ENCODE assay signal across 18 cellular contexts in genomic region chr13:46329624-46330023, GRCh38. TPM values are rescaled to one million over a fixed set of nuclear protein-coding genes. Genes with fewer than 3 reads are reported as not detected.
A peak's percentile ranks its signal among the peaks of the same experiment; 100 is the strongest.
DNase-seq lines count a peak whose midpoint lies in the region; ATAC-seq, FAIRE-seq and TF ChIP-seq lines count a peak whose summit lies in the region.
"Had no signal": no experiment of that assay in that cellular context is flagged by ENCODE, and none has a peak within 500 bp of the region (broad histone marks: within the 10 kb centered on the region; RNA-seq: fewer than 3 reads in every experiment).

No MANE protein-coding gene starts in this region.

- TF ChIP-seq EP300 in GM12878 (IDR thresholded peaks at IDR 0.05; ENCODE audit: borderline replicate concordance in 1 of 2, control insufficient read depth in 1 of 2, low read depth in 2 of 2, low read length in 2 of 2): no peak

- H3K4me3 ChIP-seq in GM12865 (ENCODE audit: low read depth, low read length) (no peak overlapping the region), GM12878 (no peak overlapping the region)
- H3K4me3 ChIP-seq: A549 had no signal

- H3K4me1 Mint-ChIP-seq in activated CD4-positive, alpha-beta T cell treated with anti-CD3 and anti-CD28 coated beads for 36 hours: peaks cover 45% of the 10 kb centered on the region
- H3K4me1 Mint-ChIP-seq in activated CD4-positive, alpha-beta T cell treated with anti-CD3 and anti-CD28 coated beads, Interleukin-2, amount 10 ng/mL, durations not matched to agents 7 days and 5 days: peaks cover 33% of the 10 kb centered on the region
- H3K4me1 Mint-ChIP-seq in activated CD4-positive, alpha-beta memory T cell treated with anti-CD3 and anti-CD28 coated beads for 36 hours (ENCODE audit: low read depth): peaks cover 18% of the 10 kb centered on the region
- H3K4me1 Mint-ChIP-seq: H9 had no signal

- H2AFZ ChIP-seq in GM12878 (ENCODE audit: control insufficient read depth, low read depth, low read length): no peak overlapping the region

- SMC1A ChIA-PET in GM12878 (lab: Charles Lee; ENCODE audit: uncharacterized antibody, unreplicated experiment): interaction anchor here (0.7 to 1.3 kb wide), 5 partner anchors 17 to 169 kb away, joined by 3 to 4 read pairs (median 3); no protein-coding TSS in a partner anchor

- H3K4me3 Mint-ChIP-seq in activated CD4-positive, alpha-beta T cell treated with anti-CD3 and anti-CD28 coated beads for 36 hours: no peak overlapping the region
- no peak overlapping the region for H3K4me3 Mint-ChIP-seq in activated CD4-positive, alpha-beta T cell treated with anti-CD3 and anti-CD28 coated beads, Interleukin-2, amount 10 ng/mL, durations not matched to agents 7 days and 5 days
- H3K4me3 Mint-ChIP-seq in activated CD4-positive, alpha-beta memory T cell treated with anti-CD3 and anti-CD28 coated beads for 36 hours: no peak overlapping the region
- H3K4me3 Mint-ChIP-seq: CD4-positive, alpha-beta T cell; H9 had no signal

- no peak overlapping the region for H3K4me2 ChIP-seq in GM12878 (ENCODE audit: control insufficient read depth, insufficient read depth)
- H3K4me2 ChIP-seq: A549 had no signal

- H3K36me3 ChIP-seq in GM12878 (ENCODE audit: control insufficient read depth in 2 of 2, insufficient read depth in 2 of 2, low read length in 1 of 2): no peaks in the 10 kb centered on the region

- POLR2A ChIA-PET in activated CD4-positive, alpha-beta T cell treated with anti-CD3 and anti-CD28 coated beads for 36 hours (lab: Charles Lee): no interaction called here
- POLR2A ChIA-PET in activated CD4-positive, alpha-beta T cell treated with anti-CD3 and anti-CD28 coated beads, Interleukin-2, amount 10 ng/mL, durations not matched to agents 7 days and 5 days (lab: Charles Lee): no interaction called here
- POLR2A ChIA-PET in GM12878 (lab: Charles Lee): interaction anchor here (0.8 kb wide), 1 partner anchor 41 kb away, joined by 3 read pairs; no protein-coding TSS in a partner anchor
- POLR2A ChIA-PET in activated CD4-positive, alpha-beta memory T cell treated with anti-CD3 and anti-CD28 coated beads for 36 hours (lab: Charles Lee): interaction anchor here (0.9 kb wide), 1 partner anchor 25 kb away, joined by 3 read pairs; no protein-coding TSS in a partner anchor

- intact Hi-C loops in activated CD4-positive, alpha-beta T cell treated with anti-CD3 and anti-CD28 coated beads for 36 hours (cut with DNase I, micrococcal nuclease): no loop called here
- intact Hi-C loops in GM12878 (cut with micrococcal nuclease; ENCODE audit: unreplicated experiment): loop anchor here (10.0 kb wide), 1 partner anchor 125 kb away; no protein-coding TSS in a partner anchor
- intact Hi-C loops in activated CD4-positive, alpha-beta memory T cell treated with anti-CD3 and anti-CD28 coated beads for 36 hours (cut with micrococcal nuclease): loop anchor here (10.0 kb wide), 1 partner anchor 705 kb away; no protein-coding TSS in a partner anchor

- H3K27me3 ChIP-seq in GM12878 (replicated peaks in 1 of 2; ENCODE audit: control insufficient read depth in 2 of 2, insufficient read depth in 2 of 2, low read length in 1 of 2): no peaks in the 10 kb centered on the region

- in situ Hi-C loops in GM12878 (cut with MboI): no loop called here

- H3K4me1 ChIP-seq in GM12878 (ENCODE audit: control insufficient read depth, insufficient read depth, low read length): peaks cover 6% of the 10 kb centered on the region
- H3K4me1 ChIP-seq: A549, Caco-2 had no signal

- RAD21 ChIA-PET in GM12878 (lab: Charles Lee; ENCODE audit: unreplicated experiment): interaction anchor here (0.6 kb wide), 1 partner anchor 51 kb away, joined by 3 read pairs; no protein-coding TSS in a partner anchor

- 20% methylated on average over 7 of the region's 7 CpGs for WGBS in GM12878 (ENCODE audit: insufficient coverage, insufficient replicate concordance, low lambda C conversion rate, missing lambda C conversion rate)

- peaks cover 3% of the 10 kb centered on the region for H3K27me3 Mint-ChIP-seq in activated CD4-positive, alpha-beta T cell treated with anti-CD3 and anti-CD28 coated beads for 36 hours
- H3K27me3 Mint-ChIP-seq in activated CD4-positive, alpha-beta T cell treated with anti-CD3 and anti-CD28 coated beads, Interleukin-2, amount 10 ng/mL, durations not matched to agents 7 days and 5 days: no peaks in the 10 kb centered on the region
- peaks cover 8% of the 10 kb centered on the region for H3K27me3 Mint-ChIP-seq in activated CD4-positive, alpha-beta memory T cell treated with anti-CD3 and anti-CD28 coated beads for 36 hours
- H3K27me3 Mint-ChIP-seq: CD4-positive, alpha-beta T cell had no signal

- peak overlapping the region; percentile 5 for H3K27ac Mint-ChIP-seq in activated CD4-positive, alpha-beta T cell treated with anti-CD3 and anti-CD28 coated beads for 36 hours
- no peak overlapping the region for H3K27ac Mint-ChIP-seq in activated CD4-positive, alpha-beta T cell treated with anti-CD3 and anti-CD28 coated beads, Interleukin-2, amount 10 ng/mL, durations not matched to agents 7 days and 5 days
- H3K27ac Mint-ChIP-seq in activated CD4-positive, alpha-beta memory T cell treated with anti-CD3 and anti-CD28 coated beads for 36 hours: no peak overlapping the region
- H3K27ac Mint-ChIP-seq: CD4-positive, alpha-beta T cell; H9 had no signal

- H3K79me2 ChIP-seq in GM12878 (ENCODE audit: control insufficient read depth, insufficient read depth, low read length): no peaks in the 10 kb centered on the region

- H3K9me3 Mint-ChIP-seq in activated CD4-positive, alpha-beta T cell treated with anti-CD3 and anti-CD28 coated beads for 36 hours (ENCODE audit: low read depth): no peaks in the 10 kb centered on the region
- H3K9me3 Mint-ChIP-seq in activated CD4-positive, alpha-beta T cell treated with anti-CD3 and anti-CD28 coated beads, Interleukin-2, amount 10 ng/mL, durations not matched to agents 7 days and 5 days: no peaks in the 10 kb centered on the region
- H3K9me3 Mint-ChIP-seq in activated CD4-positive, alpha-beta memory T cell treated with anti-CD3 and anti-CD28 coated beads for 36 hours: no peaks in the 10 kb centered on the region
- H3K9me3 Mint-ChIP-seq: H9 had no signal

- no peaks in the 10 kb centered on the region for H3K36me3 Mint-ChIP-seq in activated CD4-positive, alpha-beta T cell treated with anti-CD3 and anti-CD28 coated beads for 36 hours (ENCODE audit: low read depth)
- H3K36me3 Mint-ChIP-seq in activated CD4-positive, alpha-beta T cell treated with anti-CD3 and anti-CD28 coated beads, Interleukin-2, amount 10 ng/mL, durations not matched to agents 7 days and 5 days (ENCODE audit: low read depth): peaks cover 2% of the 10 kb centered on the region
- no peaks in the 10 kb centered on the region for H3K36me3 Mint-ChIP-seq in activated CD4-positive, alpha-beta memory T cell treated with anti-CD3 and anti-CD28 coated beads for 36 hours

- H3K9ac ChIP-seq in GM12878 (ENCODE audit: control insufficient read depth, insufficient read depth, low read length): no peak overlapping the region

- ATAC-seq in activated CD4-positive, alpha-beta T cell treated with anti-CD3 and anti-CD28 coated beads for 36 hours: peak; percentile 31
- ATAC-seq in GM12878: no peak; the same call in 1 of the 3 replicates
- ATAC-seq in stimulated activated naive CD8-positive, alpha-beta T cell treated with anti-CD3 and anti-CD28 coated beads, Interleukin-15, Interleukin-2, amounts not matched to agents 100 U/mL and 50 U/mL, for 24 hours: peak; percentile 23
- ATAC-seq in HG02885 (IDR thresholded peaks at IDR 0.05; ENCODE audit: poor library complexity, unreplicated experiment): no peak
- ATAC-seq: A549 had no signal

- H3K9me3 ChIP-seq in GM12878 (replicated peaks; ENCODE audit: control insufficient read depth, insufficient read depth, low read length): no peaks in the 10 kb centered on the region
- H3K9me3 ChIP-seq: A549, Caco-2 had no signal

- TF ChIP-seq CTCF in GM12865 (IDR thresholded peaks at IDR 0.05; ENCODE audit: insufficient read depth, low read depth, low read length, missing control alignments): no peak
- no peak for TF ChIP-seq CTCF in GM12878 (IDR thresholded peaks at IDR 0.05 in 2 of 3, conservative IDR thresholded peaks at IDR 0.05 in 1 of 3; ENCODE audit: control insufficient read depth in 2 of 3, extremely low read depth in 1 of 3, insufficient read depth in 1 of 3, low read depth in 3 of 3, low read length in 3 of 3)

- H4K20me1 ChIP-seq in GM12878 (ENCODE audit: control insufficient read depth, insufficient read depth): no peaks in the 10 kb centered on the region

- BruUV-seq in GM12878 (replicated peaks; lab: Mats Ljungman, UMichigan): no TSS peak

- CTCF ChIA-PET in activated CD4-positive, alpha-beta T cell treated with anti-CD3 and anti-CD28 coated beads for 36 hours (lab: Charles Lee): interaction anchor here (0.7 to 1.8 kb wide), 2 partner anchors 42 to 143 kb away, joined by 4 to 6 read pairs; no protein-coding TSS in a partner anchor
- CTCF ChIA-PET in activated CD4-positive, alpha-beta T cell treated with anti-CD3 and anti-CD28 coated beads, Interleukin-2, amount 10 ng/mL, durations not matched to agents 7 days and 5 days (lab: Charles Lee): interaction anchor here (0.5 to 1.4 kb wide), 4 partner anchors 15 to 272 kb away, joined by 3 to 4 read pairs (median 3); no protein-coding TSS in a partner anchor
- CTCF ChIA-PET in GM12878 (lab: Yijun Ruan, JAX): interaction anchor here (0.7 to 2.0 kb wide), 2 partner anchors 8 to 10 kb away, joined by 3 to 6 read pairs; no protein-coding TSS in a partner anchor
- CTCF ChIA-PET in activated CD4-positive, alpha-beta memory T cell treated with anti-CD3 and anti-CD28 coated beads for 36 hours (lab: Charles Lee): interaction anchor here (0.5 to 1.0 kb wide), 3 partner anchors 8 to 9 kb away, joined by 3 to 4 read pairs (median 4); no protein-coding TSS in a partner anchor

- TF ChIP-seq POLR2A in GM12878 (IDR thresholded peaks at IDR 0.05; ENCODE audit: low read depth, low read length): no peak

- no peak overlapping the region for H3K27ac ChIP-seq in GM12878 (ENCODE audit: control insufficient read depth, insufficient read depth)
- H3K27ac ChIP-seq: 22Rv1, A549, C4-2B, HL-60 had no signal

- DNase-seq in activated CD4-positive, alpha-beta T cell treated with anti-CD3 and anti-CD28 coated beads for 36 hours: no peak
- no peak for DNase-seq in activated CD4-positive, alpha-beta T cell treated with anti-CD3 and anti-CD28 coated beads, Interleukin-2, amount 10 ng/mL, durations not matched to agents 7 days and 5 days
- DNase-seq in GM12865 (ENCODE audit: low read depth): peak; percentile 9
- DNase-seq in GM12878 (ENCODE audit: low read depth, low spot score): no peak
- no peak for DNase-seq in stimulated activated naive CD8-positive, alpha-beta T cell treated with anti-CD3 and anti-CD28 coated beads, Interleukin-15, Interleukin-2, amounts not matched to agents 100 U/mL and 50 U/mL, for 24 hours
- DNase-seq in activated CD4-positive, alpha-beta memory T cell treated with anti-CD3 and anti-CD28 coated beads for 36 hours: no peak
- DNase-seq: AML-193; Caco-2; CD4-positive, alpha-beta T cell; H9 had no signal

- TF ChIP-seq RAD21 in GM12878 (IDR thresholded peaks at IDR 0.05; ENCODE audit: insufficient read depth, low read depth, low read length): no peak

- FAIRE-seq in GM12878 (lab: Jason Lieb, UNC): no peak
- FAIRE-seq: A549, D721Med, G401.6, H1 had no signal

RNA-seq across cellular contexts. Expression of gene RUBCNL, which starts 57.4 kb away (rescaled TPM):
- total RNA-seq in activated CD4-positive, alpha-beta T cell treated with anti-CD3 and anti-CD28 coated beads for 36 hours: 1 to 10 TPM; 1.0 to 1.1 TPM
- not detected for total RNA-seq in activated CD4-positive, alpha-beta T cell treated with anti-CD3 and anti-CD28 coated beads, Interleukin-2, amount 10 ng/mL, durations not matched to agents 7 days and 5 days
- total RNA-seq in GM12878 (2013; cell fraction: nucleolus; rRNA removed): 61.1 and 62.6 TPM in 2 replicates
- total RNA-seq in GM12878 (2014; rRNA removed) (49.5 and 51.9 TPM in 2 replicates), GM12878 (2014; rRNA removed; fragmentation: Illumina TruSeq; extraction: Trizol) (37.2 and 38.6 TPM in 2 replicates), GM12878 (2021) (39.2 and 41.8 TPM in 2 replicates)
- polyA plus RNA-seq in GM12878 (2011; ENCODE audit: low read depth): 43.1 TPM
- polyA plus RNA-seq in GM12878 (2011; rRNA removed) (0.48 and 0.71 TPM in 2 replicates), GM12878 (2014; fragmentation: Illumina TruSeq; extraction: Trizol) (39.2 and 43.0 TPM in 2 replicates), GM12878 (2014; fragmentation: Nextera tagmentation; extraction: Ambion mirVana) (10 to 100 TPM; 21.4 to 28.5 TPM), GM12878 (2014; rRNA removed) (33.2 and 36.3 TPM in 2 replicates), GM12878 (2016; fragmentation: Nextera tagmentation; extraction: Ambion mirVana) (10 to 100 TPM; 42.4 to 45.0 TPM)
- 0.58 and 0.92 TPM in 2 replicates for polyA plus RNA-seq in GM12878 (2011; cell fraction: cytosol; rRNA removed)
- 2.0 and 2.3 TPM in 2 replicates for polyA plus RNA-seq in GM12878 (2011; cell fraction: nucleus; rRNA removed)
- 48.4 and 49.8 TPM in 2 replicates for polyA plus RNA-seq in GM12878 (2012)
- 2.2 and 2.3 TPM in 2 replicates for polyA minus RNA-seq in GM12878 (2011; rRNA and poly(A)+ RNA removed)
- 0.52 and 0.67 TPM in 2 replicates for polyA minus RNA-seq in GM12878 (2011; cell fraction: cytosol; rRNA and poly(A)+ RNA removed)
- polyA minus RNA-seq in GM12878 (2011; cell fraction: nucleus; rRNA and poly(A)+ RNA removed): 0.48 and 1.5 TPM in 2 replicates
- total RNA-seq in activated CD4-positive, alpha-beta memory T cell treated with anti-CD3 and anti-CD28 coated beads for 36 hours: under 1 TPM; 0.73 to 0.74 TPM
- polyA plus RNA-seq: A549 had no signal

Comparison
In these comparisons a context has a peak if more than half of its experiments do, and no peak if none do; other contexts are left out.
1. ATAC-seq: peak in activated CD4-positive, alpha-beta T cell treated with anti-CD3 and anti-CD28 coated beads for 36 hours (single experiment) and stimulated activated naive CD8-positive, alpha-beta T cell treated with anti-CD3 and anti-CD28 coated beads, Interleukin-15, Interleukin-2, amounts not matched to agents 100 U/mL and 50 U/mL, for 24 hours (single experiment); none in GM12878 (single experiment) and HG02885 (single experiment).
2. RNA of gene RUBCNL, which starts 57.4 kb away (total RNA-seq): 37.2 to 62.6 TPM in GM12878; 1.0 to 1.1 TPM in activated CD4-positive, alpha-beta T cell treated with anti-CD3 and anti-CD28 coated beads for 36 hours, 0.73 to 0.74 TPM in activated CD4-positive, alpha-beta memory T cell treated with anti-CD3 and anti-CD28 coated beads for 36 hours and not detected in activated CD4-positive, alpha-beta T cell treated with anti-CD3 and anti-CD28 coated beads, Interleukin-2, amount 10 ng/mL, durations not matched to agents 7 days and 5 days; every median in the first group is over 10 times any median in the second.
3. POLR2A ChIA-PET loops: an anchor here in GM12878 (0.8 kb wide) and activated CD4-positive, alpha-beta memory T cell treated with anti-CD3 and anti-CD28 coated beads for 36 hours (0.9 kb wide); none called in activated CD4-positive, alpha-beta T cell treated with anti-CD3 and anti-CD28 coated beads for 36 hours and activated CD4-positive, alpha-beta T cell treated with anti-CD3 and anti-CD28 coated beads, Interleukin-2, amount 10 ng/mL, durations not matched to agents 7 days and 5 days.
4. intact Hi-C loops: an anchor here in GM12878 (10.0 kb wide) and activated CD4-positive, alpha-beta memory T cell treated with anti-CD3 and anti-CD28 coated beads for 36 hours (10.0 kb wide); none called in activated CD4-positive, alpha-beta T cell treated with anti-CD3 and anti-CD28 coated beads for 36 hours.